8 cellular contexts compared by ENCODE assay signal in genomic region chr2:105576440-105577241, GRCh38.
DNase-seq lines count a peak whose midpoint lies in the region; ATAC-seq, FAIRE-seq and TF ChIP-seq lines count a peak whose summit lies in the region.

No MANE protein-coding gene starts in this region.

- no peaks in the 10 kb centered on the region for H3K9me3 ChIP-seq in K562 (replicated peaks; ENCODE audit: control insufficient read depth, insufficient read depth, low read depth, low read length)

- BruUV-seq in K562 (replicated peaks; lab: Mats Ljungman, UMichigan), result no TSS peak

- TF ChIP-seq CTCF in HFFc6 (IDR thresholded peaks at IDR 0.05) (peak; percentile 77), K562 (IDR thresholded peaks at IDR 0.05 in 2 of 3, conservative IDR thresholded peaks at IDR 0.05 in 1 of 3; ENCODE audit: insufficient read depth in 2 of 3, low read depth in 1 of 3, low read length in 3 of 3) (peak; percentile 52 to 86 (median 60); a peak in 4 of 6 replicates)

- peak; percentile 87 for DNase-seq in DMS53 treated with DMSO at 0.1 percent for 48 hours (lab: John Stamatoyannopoulos, UW; ENCODE audit: unreplicated experiment)
- DNase-seq in HFFc6, result peak; percentile 44
- peak; percentile 33 for DNase-seq in NCI-H82 treated with DMSO at 0.1 percent for 48 hours (lab: John Stamatoyannopoulos, UW; ENCODE audit: unreplicated experiment)
- DNase-seq in K562 (ENCODE audit: extremely low read depth in 1 of 4, low spot score in 3 of 4), result peak in 2 of 4 experiments; percentile 38 to 39
- DNase-seq in iPS-NIHi11 (ENCODE audit: low spot score), result peak; percentile 63
- peak; percentile 6 for DNase-seq in stimulated activated naive CD8-positive, alpha-beta T cell treated with anti-CD3 and anti-CD28 coated beads, Interleukin-15, Interleukin-2, amounts not matched to agents 100 U/mL and 50 U/mL, for 24 hours
- no peak for DNase-seq in stimulated activated CD4-positive, alpha-beta T cell treated with anti-CD3 and anti-CD28 coated beads, Interleukin-4, amount 100 ng/mL, for 4 hours

- H3K27ac Mint-ChIP-seq in HFFc6, result peak overlapping the region; percentile 84

- peaks cover 2 to 9% of the 10 kb centered on the region in 2 experiments; a peak in 4 of 5 replicates for H3K27me3 ChIP-seq in K562 (ENCODE audit: control insufficient read depth in 2 of 2, insufficient read depth in 2 of 2, low read length in 2 of 2)

- H3K4me2 ChIP-seq in K562 (ENCODE audit: insufficient read depth, low read length), result no peak overlapping the region

- no peaks in the 10 kb centered on the region for H4K20me1 ChIP-seq in K562 (replicated peaks; ENCODE audit: control insufficient read depth, insufficient read depth, low read length)

- no peak for TF ChIP-seq POLR2A in K562 (conservative IDR thresholded peaks at IDR 0.05)

- CTCF ChIA-PET in K562 (lab: Yijun Ruan, JAX; ENCODE audit: low intra/inter-chr PET ratio), result interaction anchor here (1.0 to 1.2 kb wide), 3 partner anchors 95 to 211 kb away, joined by 3 read pairs; no protein-coding TSS in a partner anchor

- H3K9me1 ChIP-seq in K562 (ENCODE audit: control insufficient read depth, insufficient read depth, low read length), result no peaks in the 10 kb centered on the region

- POLR2A ChIA-PET in K562 (lab: Yijun Ruan, JAX), result interaction anchor here (1.2 to 2.1 kb wide), 3 partner anchors 10 to 25 kb away, joined by 4 to 5 read pairs (median 4); no protein-coding TSS in a partner anchor

- no peak overlapping the region for H3K4me3 ChIP-seq in K562

- TF ChIP-seq EP300 in K562 (IDR thresholded peaks at IDR 0.05; ENCODE audit: low read length), result no peak

- 37% methylated on average over 11 of the region's 12 CpGs for WGBS in K562 (ENCODE audit: insufficient coverage, low coverage, missing lambda C conversion rate)

- intact Hi-C loops in K562 (cut with micrococcal nuclease), result loop anchor here (1.0 to 10.0 kb wide), 6 partner anchors 56 to 968 kb away; no protein-coding TSS in a partner anchor

- ATAC-seq in K562 (peak; percentile 86), GM21717 (IDR thresholded peaks at IDR 0.05; ENCODE audit: unreplicated experiment) (no peak)
- peak; percentile 37 for ATAC-seq in stimulated activated naive CD8-positive, alpha-beta T cell treated with anti-CD3 and anti-CD28 coated beads, Interleukin-15, Interleukin-2, amounts not matched to agents 100 U/mL and 50 U/mL, for 24 hours

- no peaks in the 10 kb centered on the region for H3K79me2 ChIP-seq in K562 (ENCODE audit: control insufficient read depth, insufficient read depth, low read length)

- no peaks in the 10 kb centered on the region for H3K36me3 ChIP-seq in K562 (ENCODE audit: control insufficient read depth, insufficient read depth, low read length)

- FAIRE-seq in K562 (lab: Jason Lieb, UNC), result peak; percentile 84

- peak overlapping the region; percentile 13 for H3K4me3 Mint-ChIP-seq in HFFc6

- H2AFZ ChIP-seq in K562 (ENCODE audit: low read depth, low read length), result peak overlapping the region; percentile 16

- peak; percentile 83 to 95 for TF ChIP-seq RAD21 in K562 (CRISPR knock-in tag; conservative IDR thresholded peaks at IDR 0.05 in 1 of 2, IDR thresholded peaks at IDR 0.05 in 1 of 2)

- H3K36me3 Mint-ChIP-seq in HFFc6 (ENCODE audit: low read depth), result no peaks in the 10 kb centered on the region

- H3K4me1 Mint-ChIP-seq in HFFc6 (ENCODE audit: low read depth), result peaks cover 29% of the 10 kb centered on the region

- in situ Hi-C loops in K562 (cut with MboI), result no loop called here

- H3K9me3 Mint-ChIP-seq in HFFc6, result no peaks in the 10 kb centered on the region

- H3K9ac ChIP-seq in K562 (ENCODE audit: insufficient read depth in 1 of 2, low read depth in 2 of 2, low read length in 2 of 2), result peak overlapping the region in 1 of 2 experiments; percentile 3; a peak in 2 of 4 replicates

- H3K27me3 Mint-ChIP-seq in HFFc6 (ENCODE audit: insufficient read depth), result peaks cover 11% of the 10 kb centered on the region

- H3K27ac ChIP-seq in K562 (ENCODE audit: extremely low read depth, low read depth, low read length), result no peak overlapping the region

- peaks cover 0 to 5% of the 10 kb centered on the region in 2 experiments; a peak in 1 of 5 replicates for H3K4me1 ChIP-seq in K562 (replicated peaks in 1 of 2; ENCODE audit: control insufficient read depth in 2 of 2, insufficient read depth in 2 of 2, low read length in 2 of 2)

TF ChIP-seq in K562, 482 proteins besides CTCF, POLR2A, EP300 and RAD21 (continues in another document):
- TF ChIP-seq ZNF592 (IDR thresholded peaks at IDR 0.05) (0 out of 2 replicates have a peak, but pooled peaks have one; percentile 14), MTA1 (IDR thresholded peaks at IDR 0.05; ENCODE audit: borderline replicate concordance) (no peak), SOX6 (IDR thresholded peaks at IDR 0.05) (0 out of 2 replicates have a peak, but pooled peaks have one; percentile 27), ARNT (IDR thresholded peaks at IDR 0.05) (peak in 1 of 2 experiments; percentile 40; a peak in 1 of 4 replicates), GABPB1 (CRISPR knock-in tag; IDR thresholded peaks at IDR 0.05) (0 out of 2 replicates have a peak, but pooled peaks have one; percentile 24), ARID2 (IDR thresholded peaks at IDR 0.05) (peak; percentile 42; the same call in 1 of the 2 replicates), SPI1 (IDR thresholded peaks at IDR 0.05; ENCODE audit: borderline replicate concordance, low read depth, low read length) (peak; percentile 37; the same call in 1 of the 2 replicates), JUND (IDR thresholded peaks at IDR 0.05; ENCODE audit: borderline replicate concordance, low read depth, low read length) (peak; percentile 18; the same call in 1 of the 2 replicates), JUND (tag; IDR thresholded peaks at IDR 0.05; ENCODE audit: borderline replicate concordance, low read depth, low read length) (no peak; the same call in 2 of the 3 replicates), ZNF766 (CRISPR knock-in tag; conservative IDR thresholded peaks at IDR 0.05) (peak; percentile 51; the same call in 1 of the 2 replicates), ZBTB1 (CRISPR knock-in tag; IDR thresholded peaks at IDR 0.05; ENCODE audit: borderline replicate concordance, low read depth) (no peak), DEAF1 (CRISPR knock-in tag; IDR thresholded peaks at IDR 0.05) (peak; percentile 73), NR2C1 (IDR thresholded peaks at IDR 0.05) (no peak), NR2C1 (tag; IDR thresholded peaks at IDR 0.05) (peak; percentile 10; the same call in 1 of the 2 replicates), CTBP1 (IDR thresholded peaks at IDR 0.05; ENCODE audit: borderline replicate concordance) (peak; percentile 28; the same call in 1 of the 2 replicates), CHD1 (IDR thresholded peaks at IDR 0.05; ENCODE audit: low read length) (no peak), HOMEZ (CRISPR knock-in tag; IDR thresholded peaks at IDR 0.05) (no peak)

Comparison
In these comparisons a context has a peak if more than half of its experiments do, and no peak if none do; other contexts are left out.
1. DNase-seq: peak in DMS53 treated with DMSO at 0.1 percent for 48 hours (single experiment), HFFc6 (single experiment), NCI-H82 treated with DMSO at 0.1 percent for 48 hours (single experiment), iPS-NIHi11 (single experiment) and stimulated activated naive CD8-positive, alpha-beta T cell treated with anti-CD3 and anti-CD28 coated beads, Interleukin-15, Interleukin-2, amounts not matched to agents 100 U/mL and 50 U/mL, for 24 hours (single experiment); none in stimulated activated CD4-positive, alpha-beta T cell treated with anti-CD3 and anti-CD28 coated beads, Interleukin-4, amount 100 ng/mL, for 4 hours (0 of 2).